ENCODE assay signal across 28 cellular contexts in genomic region chr15:40245666-40246065, GRCh38. TPM values are rescaled to one million over a fixed set of nuclear protein-coding genes. Genes with fewer than 3 reads are reported as not detected.
A peak's percentile ranks its signal among the peaks of the same experiment; 100 is the strongest.
DNase-seq lines count a peak whose midpoint lies in the region; ATAC-seq, FAIRE-seq and TF ChIP-seq lines count a peak whose summit lies in the region.
"Had no signal": no experiment of that assay in that cellular context is flagged by ENCODE, and none has a peak within 500 bp of the region (broad histone marks: within the 10 kb centered on the region; RNA-seq: fewer than 3 reads in every experiment).

No MANE protein-coding gene starts in this region.

- H3K36me3 ChIP-seq in PC-9 (ENCODE audit: low read depth) (no peaks in the 10 kb centered on the region), keratinocyte (ENCODE audit: control insufficient read depth in 2 of 2, extremely low read depth in 1 of 2, insufficient read depth in 2 of 2, low read length in 2 of 2) (peaks cover 5 to 9% of the 10 kb centered on the region in 2 experiments), spleen (no peaks in the 10 kb centered on the region), smooth muscle cell (ENCODE audit: low read depth) (no peaks in the 10 kb centered on the region)
- H3K36me3 ChIP-seq: ascending aorta; BLaER1 treated with 17β-estradiol and CSF1 and Interleukin-3, amounts not matched to agents 10 nM and 100 nM; MG63 had no signal

- FAIRE-seq in keratinocyte (lab: Jason Lieb, UNC) = no peak
- FAIRE-seq: D721Med, H54 had no signal

- H3K4me1 ChIP-seq in PC-9 (replicated peaks; ENCODE audit: insufficient read depth) = peaks cover 45% of the 10 kb centered on the region
- H3K4me1 ChIP-seq in keratinocyte (ENCODE audit: control insufficient read depth, extremely low read depth, insufficient read depth, low read length) = peaks cover 80% of the 10 kb centered on the region
- no peaks in the 10 kb centered on the region for H3K4me1 ChIP-seq in spleen
- no peaks in the 10 kb centered on the region for H3K4me1 ChIP-seq in smooth muscle cell (ENCODE audit: low read depth)
- H3K4me1 ChIP-seq: ascending aorta had no signal

- H3K79me2 ChIP-seq in PC-9 (ENCODE audit: low read depth) = no peaks in the 10 kb centered on the region
- peaks cover 13% of the 10 kb centered on the region for H3K79me2 ChIP-seq in keratinocyte (ENCODE audit: control insufficient read depth, insufficient read depth, low read length)
- no peaks in the 10 kb centered on the region for H3K79me2 ChIP-seq in smooth muscle cell (ENCODE audit: low read depth)

- H3K4me2 ChIP-seq in PC-9 (peak overlapping the region; percentile 72), keratinocyte (ENCODE audit: control insufficient read depth, extremely low read depth, insufficient read depth, low read depth, low read length) (peak overlapping the region; percentile 61), smooth muscle cell (no peak overlapping the region)
- H3K4me2 ChIP-seq: BLaER1 treated with 17β-estradiol and CSF1 and Interleukin-3, amounts not matched to agents 10 nM and 100 nM had no signal

- no peaks in the 10 kb centered on the region for H3K9me2 ChIP-seq in PC-9 (ENCODE audit: insufficient read depth)

- CTCF ChIA-PET in PC-9 (lab: Charles Lee) = interaction anchor here (1.4 kb wide), 1 partner anchor 28 kb away, joined by 5 read pairs; no protein-coding TSS in a partner anchor

- H4K20me1 ChIP-seq in PC-9 (ENCODE audit: insufficient read depth) (no peaks in the 10 kb centered on the region), keratinocyte (ENCODE audit: control insufficient read depth, extremely low read depth, insufficient read depth, low read length) (peaks cover 4% of the 10 kb centered on the region), smooth muscle cell (ENCODE audit: low read depth) (no peaks in the 10 kb centered on the region)
- H4K20me1 ChIP-seq: BLaER1 treated with 17β-estradiol and CSF1 and Interleukin-3, amounts not matched to agents 10 nM and 100 nM had no signal

- H3K27me3 ChIP-seq in PC-9 (ENCODE audit: insufficient read depth, low read depth) (no peaks in the 10 kb centered on the region), keratinocyte (ENCODE audit: control insufficient read depth, extremely low read depth, insufficient read depth, low read length) (no peaks in the 10 kb centered on the region), spleen (replicated peaks in 1 of 7) (peaks cover 0 to 11% (median 0%) of the 10 kb centered on the region in 7 donors), smooth muscle cell (ENCODE audit: low read depth) (peaks cover 5% of the 10 kb centered on the region)
- H3K27me3 ChIP-seq: ascending aorta, MG63 had no signal

- dilution Hi-C loops in keratinocyte (cut with MboI; ENCODE audit: extremely low pct_ligation_motif_present, low sequenced_read_pairs) = no loop called here

- no peak for DNase-seq in PC-9
- DNase-seq in keratinocyte (ENCODE audit: low read depth, low spot score) = no peak
- peak; percentile 58 for DNase-seq in spleen
- DNase-seq in NK-92 (lab: John Stamatoyannopoulos, UW; ENCODE audit: unreplicated experiment) = no peak
- DNase-seq in smooth muscle cell (lab: John Stamatoyannopoulos, UW; ENCODE audit: unreplicated experiment) = no peak
- DNase-seq in NCI-H2227 (lab: John Stamatoyannopoulos, UW; ENCODE audit: unreplicated experiment) = no peak
- DNase-seq: activated CD8-positive, alpha-beta T cell treated with anti-CD3 and anti-CD28 coated beads for 36 hours; activated naive CD4-positive, alpha-beta T cell treated with anti-CD3 and anti-CD28 coated beads, Interleukin-2, amount 50 U/mL, for 16 hours; activated T-cell treated with anti-CD3 and anti-CD28 coated beads for 4 hours; central memory CD4-positive, alpha-beta T cell; foreskin fibroblast; MG63; NCI-H1436; NCI-H524 treated with DMSO at 0.1 percent for 48 hours; stimulated activated CD4-positive, alpha-beta T cell treated with anti-CD3 and anti-CD28 coated beads, Interleukin-2, amount 100 ng/mL, for 24 hours; stimulated activated naive CD4-positive, alpha-beta T cell; T1000 had no signal

- peaks cover 8% of the 10 kb centered on the region for H3K9me1 ChIP-seq in keratinocyte (ENCODE audit: control insufficient read depth, extremely low read depth, insufficient read depth, low read length)

- H3K9ac ChIP-seq in keratinocyte (ENCODE audit: control insufficient read depth, extremely low read depth, insufficient read depth, low read length) (no peak overlapping the region), smooth muscle cell (ENCODE audit: low read depth) (no peak overlapping the region)
- H3K9ac ChIP-seq: BLaER1 treated with 17β-estradiol and CSF1 and Interleukin-3, amounts not matched to agents 10 nM and 100 nM had no signal

- no peak for TF ChIP-seq POLR2A in spleen (IDR thresholded peaks at IDR 0.05)

- H3F3A ChIP-seq in PC-9 (ENCODE audit: insufficient read depth, low read depth) = peaks cover 31% of the 10 kb centered on the region
- H3F3A ChIP-seq in smooth muscle cell (ENCODE audit: low read depth) = no peaks in the 10 kb centered on the region

- intact Hi-C loops in PC-9 (cut with micrococcal nuclease; ENCODE audit: unreplicated experiment) (no loop called here), spleen (cut with DNase I; ENCODE audit: low total_unique reads) (no loop called here)

- no peak for TF ChIP-seq CTCF in C4-2B (conservative IDR thresholded peaks at IDR 0.05)
- no peak for TF ChIP-seq CTCF in PC-9 (conservative IDR thresholded peaks at IDR 0.05)
- no peak for TF ChIP-seq CTCF in keratinocyte (optimal IDR thresholded peaks at IDR 0.05 in 1 of 3, IDR thresholded peaks at IDR 0.05 in 1 of 3, conservative IDR thresholded peaks at IDR 0.05 in 1 of 3; ENCODE audit: extremely low read depth in 1 of 3, insufficient read depth in 2 of 3, low read length in 3 of 3)
- no peak for TF ChIP-seq CTCF in spleen (IDR thresholded peaks at IDR 0.05 in 8 of 11, conservative IDR thresholded peaks at IDR 0.05 in 3 of 11)
- no peak for TF ChIP-seq CTCF in smooth muscle cell (IDR thresholded peaks at IDR 0.05; ENCODE audit: borderline replicate concordance, insufficient read depth, poor library complexity, severe bottlenecking)

- H3K4me3 ChIP-seq in PC-9 (no peak overlapping the region), keratinocyte (ENCODE audit: control insufficient read depth in 2 of 3, extremely low read depth in 1 of 3, insufficient read depth in 2 of 3, low read depth in 1 of 3, low read length in 3 of 3) (no peak overlapping the region), spleen (no peak overlapping the region), smooth muscle cell (no peak overlapping the region)
- H3K4me3 ChIP-seq: ascending aorta; BLaER1 treated with 17β-estradiol and CSF1 and Interleukin-3, amounts not matched to agents 10 nM and 100 nM; MG63 had no signal

- no TSS peak for BruUV-seq in PC-9 (replicated peaks; lab: Mats Ljungman, UMichigan)

- peak overlapping the region; percentile 58 for H3K27ac ChIP-seq in C4-2B
- H3K27ac ChIP-seq in PC-9 = no peak overlapping the region
- no peak overlapping the region for H3K27ac ChIP-seq in keratinocyte (ENCODE audit: control insufficient read depth, insufficient read depth, low read length)
- H3K27ac ChIP-seq in spleen = no peak overlapping the region
- no peak overlapping the region for H3K27ac ChIP-seq in smooth muscle cell (ENCODE audit: low read depth)
- H3K27ac ChIP-seq: ascending aorta; BLaER1 treated with 17β-estradiol and CSF1 and Interleukin-3, amounts not matched to agents 10 nM and 100 nM had no signal

- WGBS in spleen, 5 donors = 72 to 89% (median 82%) methylated on average over 7 of the region's 7 CpGs
- WGBS in smooth muscle cell (ENCODE audit: low lambda C conversion rate) = 91% methylated on average over 7 of the region's 7 CpGs

- POLR2A ChIA-PET in PC-9 (lab: Charles Lee; ENCODE audit: unreplicated experiment) = interaction anchor here (0.7 kb wide), 1 partner anchor 170 kb away, joined by 6 read pairs; no protein-coding TSS in a partner anchor

- ATAC-seq in GM18868 (IDR thresholded peaks at IDR 0.05; ENCODE audit: unreplicated experiment) = no peak
- ATAC-seq: activated CD8-positive, alpha-beta T cell treated with anti-CD3 and anti-CD28 coated beads for 36 hours; left lobe of liver had no signal

- H2AFZ ChIP-seq in PC-9 (no peak overlapping the region), keratinocyte (ENCODE audit: control insufficient read depth, low read length) (no peak overlapping the region), smooth muscle cell (ENCODE audit: low read depth) (no peak overlapping the region)

- no peaks in the 10 kb centered on the region for H3K9me3 ChIP-seq in PC-9 (ENCODE audit: insufficient read depth, low read depth)
- no peaks in the 10 kb centered on the region for H3K9me3 ChIP-seq in keratinocyte (ENCODE audit: control insufficient read depth, low read depth, low read length)
- no peaks in the 10 kb centered on the region for H3K9me3 ChIP-seq in spleen
- H3K9me3 ChIP-seq in smooth muscle cell (replicated peaks; ENCODE audit: low read depth) = no peaks in the 10 kb centered on the region
- H3K9me3 ChIP-seq: ascending aorta; BLaER1 treated with 17β-estradiol and CSF1 and Interleukin-3, amounts not matched to agents 10 nM and 100 nM; MG63 had no signal

RNA-seq across cellular contexts. Expression of gene PAK6, which starts 6.8 kb away (rescaled TPM):
- total RNA-seq in PC-9 (2021) (10.7 and 11.7 TPM in 2 replicates), spleen (1 to 10 TPM; 1.5 to 5.4 (median 2.0) TPM), smooth muscle cell (1.6 and 3.2 TPM in 2 replicates)
- polyA plus RNA-seq in keratinocyte (9.6 to 19.2 TPM (median 11.5 TPM) in 3 replicates), spleen (under 1 TPM; 0.24 to 0.46 (median 0.38) TPM), smooth muscle cell (0.29 and 2.2 TPM in 2 replicates)
- polyA plus RNA-seq in keratinocyte (2011; ENCODE audit: low read depth) = 4.4 TPM
- 8.9 and 16.2 TPM in 2 replicates for polyA plus RNA-seq in keratinocyte (2011; cell fraction: cytosol; rRNA removed)
- 19.8 and 25.6 TPM in 2 replicates for polyA plus RNA-seq in keratinocyte (2011; cell fraction: nucleus; rRNA removed)
- polyA plus RNA-seq in keratinocyte (2012; ENCODE audit: low replicate concordance) = 11.2 and 18.3 TPM in 2 replicates
- polyA minus RNA-seq in keratinocyte = 14.0 to 20.3 TPM (median 15.3 TPM) in 3 replicates
- polyA minus RNA-seq in keratinocyte (2011; cell fraction: cytosol; rRNA and poly(A)+ RNA removed) = 51.4 TPM
- 15.9 and 22.1 TPM in 2 replicates for polyA minus RNA-seq in keratinocyte (2011; cell fraction: nucleus; rRNA and poly(A)+ RNA removed)
- total RNA-seq: ascending aorta, left lobe of liver had no signal

RNA-seq across cellular contexts. Expression of gene ANKRD63, which starts 37.2 kb away (rescaled TPM):
- total RNA-seq in PC-9 (2021) (not detected in 2 replicates), spleen (not detected), smooth muscle cell (not detected in 2 replicates)
- polyA plus RNA-seq in keratinocyte (not detected in 3 replicates), spleen (not detected), smooth muscle cell (0.15 TPM in 1 of 2 replicates, not detected in the other)
- not detected for polyA plus RNA-seq in keratinocyte (2011; ENCODE audit: low read depth)
- polyA plus RNA-seq in keratinocyte (2011; cell fraction: cytosol; rRNA removed) = not detected in 2 replicates
- not detected in 2 replicates for polyA plus RNA-seq in keratinocyte (2011; cell fraction: nucleus; rRNA removed)
- polyA plus RNA-seq in keratinocyte (2012; ENCODE audit: low replicate concordance) = not detected in 2 replicates
- polyA minus RNA-seq in keratinocyte = not detected in 3 replicates
- not detected for polyA minus RNA-seq in keratinocyte (2011; cell fraction: cytosol; rRNA and poly(A)+ RNA removed)
- polyA minus RNA-seq in keratinocyte (2011; cell fraction: nucleus; rRNA and poly(A)+ RNA removed) = not detected in 2 replicates
- total RNA-seq: activated CD8-positive, alpha-beta T cell treated with anti-CD3 and anti-CD28 coated beads for 36 hours; ascending aorta; left lobe of liver; posterior vena cava; RPMI7951; skeletal muscle tissue had no signal
- polyA plus RNA-seq: thymus had no signal
